13 cellular contexts compared by ENCODE assay signal in the genomic region with DNA sequence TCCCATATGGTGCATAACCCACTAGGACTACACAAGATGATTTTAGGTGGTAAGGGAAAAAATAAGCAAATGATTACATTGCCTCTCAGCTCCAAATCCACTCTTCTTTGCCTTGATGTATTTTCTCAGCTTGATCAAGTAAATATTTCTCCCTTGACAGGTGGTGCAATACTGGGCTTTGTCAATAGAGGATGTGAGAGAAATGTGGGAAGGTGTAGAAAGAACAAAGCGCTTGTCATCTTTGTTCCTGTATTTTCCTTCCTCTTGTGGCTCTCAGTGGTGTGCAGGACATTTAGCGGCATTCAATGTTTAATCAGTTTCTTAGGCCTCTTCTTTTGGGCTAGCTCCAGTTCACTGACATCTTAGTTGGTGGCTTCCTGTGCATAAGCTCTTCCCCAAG.
"Had no signal": no experiment of that assay in that cellular context is flagged by ENCODE, and none has a peak within 500 bp of the region (broad histone marks: within the 10 kb centered on the region; RNA-seq: fewer than 3 reads in every experiment).

No MANE protein-coding gene starts in this region.

- DNase-seq: activated CD4-positive, alpha-beta memory T cell treated with anti-CD3 and anti-CD28 coated beads for 36 hours; activated gamma-delta T cell treated with Interleukin-2 at 50 U/mL for 16 hours; activated naive CD8-positive, alpha-beta T cell treated with anti-CD3 and anti-CD28 coated beads for 36 hours; activated T-cell treated with anti-CD3 and anti-CD28 coated beads, Interleukin-2, amount 50 U/mL, for 48 hours; brain microvascular endothelial cell; glutamatergic neuron; left cardiac atrium; lower lobe of right lung; naive thymus-derived CD4-positive, alpha-beta T cell; nucleus accumbens had no signal

- H3K4me1 ChIP-seq: lower lobe of right lung, right atrium auricular region had no signal

- H3K4me3 ChIP-seq: lower lobe of right lung, right atrium auricular region, skin epidermis had no signal

- H3K36me3 ChIP-seq: brain microvascular endothelial cell, lower lobe of right lung, right atrium auricular region had no signal

- H3K27me3 ChIP-seq: brain microvascular endothelial cell, right atrium auricular region had no signal

- ATAC-seq: esophagus mucosa; left cardiac atrium; lower lobe of right lung; naive thymus-derived CD4-positive, alpha-beta T cell had no signal

- H3K27ac ChIP-seq: brain microvascular endothelial cell, lower lobe of right lung, right atrium auricular region, skin epidermis had no signal

- H3K9me3 ChIP-seq: lower lobe of right lung, right atrium auricular region had no signal
